8 cellular contexts compared by ENCODE assay signal in genomic region chr12:70576341-70577282, GRCh38.
DNase-seq lines count a peak whose midpoint lies in the region; ATAC-seq and TF ChIP-seq lines count a peak whose summit lies in the region.

No MANE protein-coding gene starts in this region.

- H3K36me3 ChIP-seq in Caco-2 (ENCODE audit: control insufficient read depth, insufficient read depth, low read length) (no peaks in the 10 kb centered on the region), Peyer's patch (no peaks in the 10 kb centered on the region)

- no peaks in the 10 kb centered on the region for H3K27me3 ChIP-seq in Caco-2 (replicated peaks; ENCODE audit: control insufficient read depth, insufficient read depth, low read length)
- no peaks in the 10 kb centered on the region for H3K27me3 ChIP-seq in Peyer's patch

- no peaks in the 10 kb centered on the region for H3K9me3 ChIP-seq in Caco-2
- no peaks in the 10 kb centered on the region for H3K9me3 ChIP-seq in Peyer's patch

- no peak for TF ChIP-seq POLR2A in Peyer's patch (IDR thresholded peaks at IDR 0.05)

- H3K36me3 Mint-ChIP-seq in Caco-2 (ENCODE audit: insufficient read depth, unreplicated experiment) (no peaks in the 10 kb centered on the region), endothelial cell (ENCODE audit: low read depth, unreplicated experiment) (peaks cover 50% of the 10 kb centered on the region)

- H3K4me3 Mint-ChIP-seq in Caco-2 (ENCODE audit: unreplicated experiment), result no peak overlapping the region
- no peak overlapping the region for H3K4me3 Mint-ChIP-seq in endothelial cell (ENCODE audit: unreplicated experiment)

- H3K27ac ChIP-seq in Peyer's patch, result no peak overlapping the region

- DNase-seq in Caco-2 (peak in 1 of 2 experiments; percentile 57), GM20000 (ENCODE audit: low spot score) (peak; percentile 35), M059J (ENCODE audit: low read depth) (peak; percentile 75), Peyer's patch (no peak), endothelial cell (ENCODE audit: low spot score) (no peak), middle frontal gyrus (ENCODE audit: extremely low spot score, low spot score) (peak; percentile 82)

- no peaks in the 10 kb centered on the region for H3K4me1 Mint-ChIP-seq in Caco-2 (ENCODE audit: low read depth, unreplicated experiment)
- peaks cover 7% of the 10 kb centered on the region for H3K4me1 Mint-ChIP-seq in endothelial cell (ENCODE audit: unreplicated experiment)

- TF ChIP-seq CTCF in Caco-2 (IDR thresholded peaks at IDR 0.05; ENCODE audit: insufficient read depth in 1 of 2, low read depth in 1 of 2, low read length in 1 of 2, severe bottlenecking in 1 of 2, unreplicated experiment in 1 of 2), result peak; percentile 77
- TF ChIP-seq CTCF in GM20000 (IDR thresholded peaks at IDR 0.05; ENCODE audit: extremely low read depth, missing control alignments), result peak; percentile 63
- TF ChIP-seq CTCF in Peyer's patch (IDR thresholded peaks at IDR 0.05), result peak; percentile 35 to 86 (median 78)
- peak; percentile 71 for TF ChIP-seq CTCF in endothelial cell (IDR thresholded peaks at IDR 0.05; ENCODE audit: unreplicated experiment)

- no peaks in the 10 kb centered on the region for H3K27me3 Mint-ChIP-seq in Caco-2 (ENCODE audit: insufficient read depth, unreplicated experiment)
- H3K27me3 Mint-ChIP-seq in endothelial cell (ENCODE audit: unreplicated experiment), result peaks cover 6% of the 10 kb centered on the region

- POLR2A ChIA-PET in Caco-2 (lab: Charles Lee), result no interaction called here

- H3K4me1 ChIP-seq in Caco-2 (no peaks in the 10 kb centered on the region), Peyer's patch (no peaks in the 10 kb centered on the region)

- no peak overlapping the region for H3K4me3 ChIP-seq in Caco-2 (ENCODE audit: low read depth, low read length)
- H3K4me3 ChIP-seq in Peyer's patch, result no peak overlapping the region

- BruUV-seq in Caco-2 (replicated peaks; lab: Mats Ljungman, UMichigan), result no TSS peak

- H3K27ac Mint-ChIP-seq in Caco-2 (ENCODE audit: unreplicated experiment) (no peak overlapping the region), endothelial cell (ENCODE audit: unreplicated experiment) (no peak overlapping the region)

- ATAC-seq in HG02840 (IDR thresholded peaks at IDR 0.05; ENCODE audit: low FRiP score, unreplicated experiment) (no peak), GM21737 (IDR thresholded peaks at IDR 0.05; ENCODE audit: unreplicated experiment) (no peak)

- intact Hi-C loops in Caco-2 (cut with micrococcal nuclease; ENCODE audit: unreplicated experiment), result loop anchor here (1.0 kb wide), 4 partner anchors 174 to 697 kb away; partner anchors contain the start of gene KCNMB4

- no peaks in the 10 kb centered on the region for H3K9me3 Mint-ChIP-seq in Caco-2 (ENCODE audit: unreplicated experiment)
- H3K9me3 Mint-ChIP-seq in endothelial cell (ENCODE audit: unreplicated experiment), result no peaks in the 10 kb centered on the region

- CTCF ChIA-PET in Caco-2 (lab: Charles Lee), result interaction anchor here (0.5 to 1.4 kb wide), 7 partner anchors 143 to 1243 kb away, joined by 3 to 9 read pairs (median 5); partner anchors contain the start of gene KCNMB4

Comparison
In these comparisons a context has a peak if more than half of its experiments do, and no peak if none do; other contexts are left out.
1. DNase-seq: peak in GM20000 (single experiment), M059J (single experiment) and middle frontal gyrus (single experiment); none in Peyer's patch (0 of 3) and endothelial cell (single experiment).
2. Peak in every context shown above with its lines, with median percentiles within 50 percentile points of each other: CTCF ChIP-seq.